In the genomic region with DNA sequence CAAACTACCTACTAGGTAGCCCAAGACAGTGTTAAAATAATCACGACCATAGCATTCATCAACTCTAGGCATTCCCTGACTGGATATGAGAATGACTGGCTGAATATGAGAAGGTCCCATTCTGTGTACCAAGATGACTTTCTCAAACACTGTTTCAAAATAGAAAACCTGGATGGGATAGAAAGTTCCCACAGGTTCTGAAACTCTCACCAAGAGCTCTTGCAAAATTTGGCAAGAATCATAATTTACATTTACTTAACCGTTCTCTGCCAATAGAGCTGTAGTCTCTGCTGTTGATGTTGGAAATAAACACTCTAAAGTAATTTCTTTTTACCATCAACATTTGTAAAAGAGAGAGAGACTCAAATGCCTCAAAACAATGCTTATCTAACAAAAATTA, we compare ENCODE assay signal across 1 cellular context.
TF ChIP-seq lines count a peak whose summit lies in the region.

No MANE protein-coding gene starts in this region.

TF ChIP-seq in HepG2, 621 proteins besides CTCF, POLR2A, EP300 and RAD21 (continued from another document):
- no peak for TF ChIP-seq ZNF550 (CRISPR knock-in tag; IDR thresholded peaks at IDR 0.05; ENCODE audit: borderline replicate concordance)
